In the genomic region with DNA sequence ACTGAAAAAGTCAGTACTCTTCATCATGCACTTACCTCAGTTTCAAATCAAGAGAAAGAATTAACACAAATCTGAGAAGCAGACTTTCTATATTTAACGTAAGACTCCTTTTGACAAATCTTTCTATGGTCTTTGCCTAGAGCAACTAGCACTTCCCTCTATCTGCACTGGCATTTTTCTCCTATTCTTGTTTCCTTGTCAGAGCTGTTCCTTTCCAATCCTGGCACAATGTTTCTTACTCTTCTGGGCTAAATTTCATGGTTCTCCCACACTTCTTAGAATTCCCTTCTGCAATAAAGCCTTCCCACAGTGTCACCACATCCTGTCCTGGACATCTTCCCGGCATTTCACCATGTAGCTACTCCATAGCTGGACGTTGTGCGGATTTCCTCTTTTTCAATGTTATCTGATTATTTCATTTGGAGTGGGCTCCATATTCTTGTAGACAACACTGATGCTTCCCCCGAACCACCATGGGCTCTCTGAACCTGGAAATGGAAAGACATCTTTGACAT, we compare ENCODE assay signal across 24 cellular contexts.
"Had no signal": no experiment of that assay in that cellular context is flagged by ENCODE, and none has a peak within 500 bp of the region (broad histone marks: within the 10 kb centered on the region; RNA-seq: fewer than 3 reads in every experiment).

No MANE protein-coding gene starts in this region.

- H3K9me3 Mint-ChIP-seq: endodermal cell, nephron had no signal

- DNase-seq: colonic mucosa; dermis blood vessel endothelial cell; effector CD4-positive, alpha-beta T cell; endodermal cell; erythroblast; foreskin keratinocyte; head of caudate nucleus; left lung; lower lobe of right lung; midbrain; naive B cell; spleen; stimulated activated CD4-positive, alpha-beta T cell treated with anti-CD3 and anti-CD28 coated beads, Interleukin-15, amount 100 ng/mL, for 24 hours; stimulated activated CD4-positive, alpha-beta T cell treated with anti-CD3 and anti-CD28 coated beads, Interleukin-1b, Interleukin-23, amount 100 ng/mL, for 48 hours; stimulated activated CD4-positive, alpha-beta T cell treated with anti-CD3 and anti-CD28 coated beads, Interleukin-4, amount 100 ng/mL, for 24 hours; testis had no signal

- H3K27me3 Mint-ChIP-seq: memory B cell; naive B cell; stimulated activated memory B cell treated with anti-CD40 and anti-IgM and Interleukin-4, amounts not matched to agents 10 μg/mL and 1 μg/mL and 100 μg/mL, for 72 hours; stimulated activated naive CD8-positive, alpha-beta T cell treated with anti-CD3 and anti-CD28 coated beads, Interleukin-15, Interleukin-2, amounts not matched to agents 100 ng/mL and 50 ng/mL, for 24 hours had no signal

- H3K27me3 ChIP-seq: colonic mucosa, foreskin keratinocyte, hepatocyte, left lung, neutrophil, spleen, testis, tibial nerve had no signal

- H3K27ac ChIP-seq: colonic mucosa, foreskin keratinocyte, hepatocyte, left lung, lower lobe of right lung, neutrophil, spleen, testis, tibial nerve had no signal

- H3K4me3 ChIP-seq: colonic mucosa, hepatocyte, left lung, lower lobe of right lung, spleen, testis, tibial nerve had no signal

- ATAC-seq: foreskin keratinocyte; left lung; lower lobe of right lung; sciatic nerve; stimulated activated memory B cell treated with anti-CD40 and anti-IgM and Interleukin-4, amounts not matched to agents 10 μg/mL and 1 μg/mL and 100 μg/mL, for 72 hours had no signal

- H3K27ac Mint-ChIP-seq: endodermal cell; memory B cell; nephron; stimulated activated memory B cell treated with anti-CD40 and anti-IgM and Interleukin-4, amounts not matched to agents 10 μg/mL and 1 μg/mL and 100 μg/mL, for 72 hours; stimulated activated naive CD8-positive, alpha-beta T cell treated with anti-CD3 and anti-CD28 coated beads, Interleukin-15, Interleukin-2, amounts not matched to agents 100 ng/mL and 50 ng/mL, for 24 hours had no signal

- H3K4me3 Mint-ChIP-seq: endodermal cell; memory B cell; naive B cell; nephron; stimulated activated memory B cell treated with anti-CD40 and anti-IgM and Interleukin-4, amounts not matched to agents 10 μg/mL and 1 μg/mL and 100 μg/mL, for 72 hours; stimulated activated naive CD8-positive, alpha-beta T cell treated with anti-CD3 and anti-CD28 coated beads, Interleukin-15, Interleukin-2, amounts not matched to agents 100 ng/mL and 50 ng/mL, for 24 hours had no signal

- H3K4me1 Mint-ChIP-seq: memory B cell; naive B cell; nephron; stimulated activated memory B cell treated with anti-CD40 and anti-IgM and Interleukin-4, amounts not matched to agents 10 μg/mL and 1 μg/mL and 100 μg/mL, for 72 hours had no signal

- H3K36me3 Mint-ChIP-seq: memory B cell; naive B cell; stimulated activated memory B cell treated with anti-CD40 and anti-IgM and Interleukin-4, amounts not matched to agents 10 μg/mL and 1 μg/mL and 100 μg/mL, for 72 hours had no signal
